23 cellular contexts compared by ENCODE assay signal in the genomic region with DNA sequence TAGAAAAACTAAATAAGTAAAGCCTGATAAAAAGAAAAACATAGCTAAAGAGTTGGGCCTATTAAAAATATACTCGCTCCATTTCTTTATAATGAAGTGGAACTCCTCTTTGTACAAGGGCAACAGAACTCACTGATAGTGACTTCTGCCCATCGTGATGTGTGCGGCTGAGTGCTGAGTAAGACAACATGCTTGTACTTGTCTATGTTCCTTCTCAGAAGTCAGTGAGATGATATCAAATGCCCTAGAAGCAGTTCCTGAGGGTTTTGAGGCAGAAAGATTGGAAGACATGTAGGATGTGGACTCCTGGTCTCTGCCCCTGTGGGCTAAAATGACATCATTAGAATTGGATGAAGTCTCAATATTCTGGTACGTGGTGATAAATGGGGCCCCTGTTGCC.
DNase-seq lines count a peak whose midpoint lies in the region; ATAC-seq, FAIRE-seq and TF ChIP-seq lines count a peak whose summit lies in the region.
"Had no signal": no experiment of that assay in that cellular context is flagged by ENCODE, and none has a peak within 500 bp of the region (broad histone marks: within the 10 kb centered on the region; RNA-seq: fewer than 3 reads in every experiment).

No MANE protein-coding gene starts in this region.

- no peak for TF ChIP-seq POLR2A in A549 (IDR thresholded peaks at IDR 0.05; ENCODE audit: low read length)

- H3K4me3 Mint-ChIP-seq in activated CD4-positive, alpha-beta memory T cell treated with anti-CD3 and anti-CD28 coated beads for 36 hours, result no peak overlapping the region
- H3K4me3 Mint-ChIP-seq: CD4-positive, alpha-beta T cell had no signal

- 95% methylated on average over 4 of the region's 4 CpGs for WGBS in A549 (ENCODE audit: missing lambda C conversion rate)
- WGBS in mesenchymal stem cell, result 100% methylated on average over 3 of the region's 4 CpGs

- no peak overlapping the region for H3K9ac ChIP-seq in mesenchymal stem cell (ENCODE audit: low read length)
- H3K9ac ChIP-seq: BLaER1 treated with 17β-estradiol and CSF1 and Interleukin-3, amounts not matched to agents 10 nM and 100 nM had no signal

- no peak for FAIRE-seq in A549 (lab: Jason Lieb, UNC)
- FAIRE-seq: G401.6, H1 had no signal

- TF ChIP-seq EP300 in A549 (IDR thresholded peaks at IDR 0.05), result no peak

- H3K14ac ChIP-seq in mesenchymal stem cell (ENCODE audit: low read length in 2 of 2), result no peak overlapping the region

- H2AFZ ChIP-seq in mesenchymal stem cell (ENCODE audit: low read depth, low read length), result no peak overlapping the region

- H2BK15ac ChIP-seq in mesenchymal stem cell (ENCODE audit: low read depth, poor library complexity, severe bottlenecking), result no peak overlapping the region

- peaks cover 50% of the 10 kb centered on the region for H3K4me1 ChIP-seq in A549
- H3K4me1 ChIP-seq in mesenchymal stem cell (ENCODE audit: control insufficient read depth, insufficient read depth, low read depth, low read length), result peaks cover 8% of the 10 kb centered on the region

- no peaks in the 10 kb centered on the region for H3K9me3 ChIP-seq in A549
- no peaks in the 10 kb centered on the region for H3K9me3 ChIP-seq in mesenchymal stem cell (ENCODE audit: control insufficient read depth, low read length)
- H3K9me3 ChIP-seq: BLaER1 treated with 17β-estradiol and CSF1 and Interleukin-3, amounts not matched to agents 10 nM and 100 nM had no signal

- no peak overlapping the region for H3K18ac ChIP-seq in mesenchymal stem cell (ENCODE audit: low read depth in 1 of 2, low read length in 2 of 2)

- no peak overlapping the region for H4K91ac ChIP-seq in mesenchymal stem cell (ENCODE audit: low read length)

- no peak overlapping the region for H3K4ac ChIP-seq in mesenchymal stem cell (ENCODE audit: low read depth in 1 of 2, low read length in 2 of 2)

- H2BK12ac ChIP-seq in mesenchymal stem cell (ENCODE audit: low read length in 2 of 2), result no peak overlapping the region

- H3K27ac ChIP-seq in A549 (peak overlapping the region; percentile 60 to 69; a peak in 3 of 6 replicates), RWPE1 (peak overlapping the region; percentile 77; the same call in 1 of the 2 replicates), epithelial cell of prostate (peak overlapping the region; percentile 92), mesenchymal stem cell (ENCODE audit: low read length, poor library complexity, severe bottlenecking) (no peak overlapping the region)
- H3K27ac ChIP-seq: BLaER1 treated with 17β-estradiol and CSF1 and Interleukin-3, amounts not matched to agents 10 nM and 100 nM had no signal

- no peaks in the 10 kb centered on the region for H3K27me3 Mint-ChIP-seq in activated CD4-positive, alpha-beta memory T cell treated with anti-CD3 and anti-CD28 coated beads for 36 hours
- H3K27me3 Mint-ChIP-seq: CD4-positive, alpha-beta T cell had no signal

- TF ChIP-seq CTCF in A549 (IDR thresholded peaks at IDR 0.05) (no peak), RWPE1 (conservative IDR thresholded peaks at IDR 0.05; ENCODE audit: low read depth) (no peak)

- no peak overlapping the region for H3K4me2 ChIP-seq in A549
- H3K4me2 ChIP-seq in mesenchymal stem cell (ENCODE audit: low read length, poor library complexity, severe bottlenecking), result no peak overlapping the region
- H3K4me2 ChIP-seq: BLaER1 treated with 17β-estradiol and CSF1 and Interleukin-3, amounts not matched to agents 10 nM and 100 nM had no signal

- CTCF ChIA-PET in A549 (lab: Yijun Ruan, JAX), result interaction anchor here (0.9 kb wide), 1 partner anchor 340 kb away, joined by 3 read pairs; no protein-coding TSS in a partner anchor
- CTCF ChIA-PET in RWPE1 (lab: Yijun Ruan, JAX), result no interaction called here
- CTCF ChIA-PET in activated CD4-positive, alpha-beta memory T cell treated with anti-CD3 and anti-CD28 coated beads for 36 hours (lab: Charles Lee), result no interaction called here

- H4K8ac ChIP-seq in mesenchymal stem cell (ENCODE audit: low read length), result no peak overlapping the region

- H3K36me3 Mint-ChIP-seq in activated CD4-positive, alpha-beta memory T cell treated with anti-CD3 and anti-CD28 coated beads for 36 hours, result peaks cover 14% of the 10 kb centered on the region

- H2BK5ac ChIP-seq in mesenchymal stem cell (ENCODE audit: low read depth, low read length, poor library complexity, severe bottlenecking), result peak overlapping the region; percentile 50

- no peak for ATAC-seq in A549
- no peak for ATAC-seq in HG02885 (IDR thresholded peaks at IDR 0.05; ENCODE audit: poor library complexity, unreplicated experiment)
- no peak for ATAC-seq in Right ventricle myocardium inferior

- intact Hi-C loops in activated CD4-positive, alpha-beta memory T cell treated with anti-CD3 and anti-CD28 coated beads for 36 hours (cut with micrococcal nuclease), result no loop called here
- intact Hi-C loops in Right ventricle myocardium inferior (cut with DNase I), result no loop called here

- H2BK120ac ChIP-seq in mesenchymal stem cell (ENCODE audit: low read depth, low read length), result no peak overlapping the region

- TF ChIP-seq RAD21 in A549 (conservative IDR thresholded peaks at IDR 0.05 in 1 of 2, IDR thresholded peaks at IDR 0.05 in 1 of 2), result no peak

- POLR2A ChIA-PET in A549 (lab: Yijun Ruan, JAX), result no interaction called here
- POLR2A ChIA-PET in RWPE1 (lab: Yijun Ruan, JAX; ENCODE audit: low non-redundant PET), result no interaction called here
- POLR2A ChIA-PET in activated CD4-positive, alpha-beta memory T cell treated with anti-CD3 and anti-CD28 coated beads for 36 hours (lab: Charles Lee), result no interaction called here

- no peaks in the 10 kb centered on the region for H3K27me3 ChIP-seq in mesenchymal stem cell (ENCODE audit: control insufficient read depth in 1 of 2, insufficient read depth in 1 of 2, low read length in 2 of 2)
- H3K27me3 ChIP-seq: BLaER1 treated with 17β-estradiol and CSF1 and Interleukin-3, amounts not matched to agents 10 nM and 100 nM had no signal

- H3K36me3 ChIP-seq in mesenchymal stem cell (ENCODE audit: control insufficient read depth in 1 of 2, insufficient read depth in 2 of 2, low read depth in 1 of 2, low read length in 2 of 2), result peaks cover 27 to 88% of the 10 kb centered on the region in 2 experiments

- DNase-seq in A549 (ENCODE audit: low read depth in 1 of 2, low spot score in 1 of 2), result no peak
- peak; percentile 81 for DNase-seq in RWPE1 (ENCODE audit: low spot score)
- DNase-seq in epithelial cell of prostate (ENCODE audit: low read depth, low spot score), result peak; percentile 89
- no peak for DNase-seq in mesenchymal stem cell
- no peak for DNase-seq in activated naive CD4-positive, alpha-beta T cell treated with Interleukin-2 at 50 U/mL for 16 hours
- no peak for DNase-seq in activated CD4-positive, alpha-beta memory T cell treated with anti-CD3 and anti-CD28 coated beads for 36 hours
- no peak for DNase-seq in Right ventricle myocardium inferior (ENCODE audit: missing footprints)
- DNase-seq: AML-193; CD4-positive, alpha-beta T cell; DMS53; HCEC 1CT; Karpas-422; NCI-H1105; NCI-H146; NCI-H1930; NCI-H2107; NCI-H524; NCI-H748 treated with DMSO at 0.1 percent for 48 hours; SHP77 had no signal

- H3K27ac Mint-ChIP-seq in activated CD4-positive, alpha-beta memory T cell treated with anti-CD3 and anti-CD28 coated beads for 36 hours, result no peak overlapping the region
- H3K27ac Mint-ChIP-seq: CD4-positive, alpha-beta T cell had no signal

- no peaks in the 10 kb centered on the region for H3K4me1 Mint-ChIP-seq in activated CD4-positive, alpha-beta memory T cell treated with anti-CD3 and anti-CD28 coated beads for 36 hours (ENCODE audit: low read depth)

- H3K23ac ChIP-seq in mesenchymal stem cell (ENCODE audit: low read length in 2 of 2), result no peak overlapping the region

- H3K4me3 ChIP-seq in A549 (no peak overlapping the region), mesenchymal stem cell (ENCODE audit: insufficient read depth in 1 of 2, low read depth in 1 of 2, low read length in 2 of 2) (no peak overlapping the region)
- H3K4me3 ChIP-seq: BLaER1 treated with 17β-estradiol and CSF1 and Interleukin-3, amounts not matched to agents 10 nM and 100 nM had no signal

- no peaks in the 10 kb centered on the region for H3K9me3 Mint-ChIP-seq in activated CD4-positive, alpha-beta memory T cell treated with anti-CD3 and anti-CD28 coated beads for 36 hours
- H3K9me3 Mint-ChIP-seq: CD4-positive, alpha-beta T cell had no signal

- peak overlapping the region; percentile 45 for H2AK5ac ChIP-seq in mesenchymal stem cell (ENCODE audit: low read length, severe bottlenecking)

- H3K79me1 ChIP-seq in mesenchymal stem cell (replicated peaks; ENCODE audit: low read length, poor library complexity, severe bottlenecking), result peaks cover 3% of the 10 kb centered on the region

TF ChIP-seq in A549, 52 proteins besides CTCF, POLR2A, EP300 and RAD21 (continues in another document):
- no peak for TF ChIP-seq TFCP2L1 (CRISPR knock-in tag; IDR thresholded peaks at IDR 0.05)
- no peak for TF ChIP-seq ZSCAN20 (CRISPR knock-in tag; IDR thresholded peaks at IDR 0.05)
- TF ChIP-seq SREBF2 (IDR thresholded peaks at IDR 0.05), result no peak
- TF ChIP-seq, protein P1, sequence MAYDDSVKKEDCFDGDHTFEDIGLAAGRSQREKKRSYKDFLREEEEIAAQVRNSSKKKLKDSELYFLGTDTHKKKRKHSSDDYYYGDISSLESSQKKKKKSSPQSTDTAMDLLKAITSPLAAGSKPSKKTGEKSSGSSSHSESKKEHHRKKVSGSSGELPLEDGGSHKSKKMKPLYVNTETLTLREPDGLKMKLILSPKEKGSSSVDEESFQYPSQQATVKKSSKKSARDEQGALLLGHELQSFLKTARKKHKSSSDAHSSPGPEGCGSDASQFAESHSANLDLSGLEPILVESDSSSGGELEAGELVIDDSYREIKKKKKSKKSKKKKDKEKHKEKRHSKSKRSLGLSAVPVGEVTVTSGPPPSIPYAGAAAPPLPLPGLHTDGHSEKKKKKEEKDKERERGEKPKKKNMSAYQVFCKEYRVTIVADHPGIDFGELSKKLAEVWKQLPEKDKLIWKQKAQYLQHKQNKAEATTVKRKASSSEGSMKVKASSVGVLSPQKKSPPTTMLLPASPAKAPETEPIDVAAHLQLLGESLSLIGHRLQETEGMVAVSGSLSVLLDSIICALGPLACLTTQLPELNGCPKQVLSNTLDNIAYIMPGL (CRISPR knock-in tag; IDR thresholded peaks at IDR 0.05; ENCODE audit: borderline replicate concordance), result no peak
- TF ChIP-seq FOXS1 (CRISPR knock-in tag; IDR thresholded peaks at IDR 0.05), result no peak
- no peak for TF ChIP-seq KDM1A (IDR thresholded peaks at IDR 0.05; ENCODE audit: low read depth)
- TF ChIP-seq ELK1 (IDR thresholded peaks at IDR 0.05; ENCODE audit: low read depth, low read length), result no peak

Comparison
In these comparisons a context has a peak if more than half of its experiments do, and no peak if none do; other contexts are left out.
1. DNase-seq: peak in RWPE1 (single experiment) and epithelial cell of prostate (single experiment); none in A549 (0 of 2), mesenchymal stem cell (single experiment), activated naive CD4-positive, alpha-beta T cell treated with Interleukin-2 at 50 U/mL for 16 hours (single experiment), activated CD4-positive, alpha-beta memory T cell treated with anti-CD3 and anti-CD28 coated beads for 36 hours (single experiment) and Right ventricle myocardium inferior (single experiment).